In the genomic region with DNA sequence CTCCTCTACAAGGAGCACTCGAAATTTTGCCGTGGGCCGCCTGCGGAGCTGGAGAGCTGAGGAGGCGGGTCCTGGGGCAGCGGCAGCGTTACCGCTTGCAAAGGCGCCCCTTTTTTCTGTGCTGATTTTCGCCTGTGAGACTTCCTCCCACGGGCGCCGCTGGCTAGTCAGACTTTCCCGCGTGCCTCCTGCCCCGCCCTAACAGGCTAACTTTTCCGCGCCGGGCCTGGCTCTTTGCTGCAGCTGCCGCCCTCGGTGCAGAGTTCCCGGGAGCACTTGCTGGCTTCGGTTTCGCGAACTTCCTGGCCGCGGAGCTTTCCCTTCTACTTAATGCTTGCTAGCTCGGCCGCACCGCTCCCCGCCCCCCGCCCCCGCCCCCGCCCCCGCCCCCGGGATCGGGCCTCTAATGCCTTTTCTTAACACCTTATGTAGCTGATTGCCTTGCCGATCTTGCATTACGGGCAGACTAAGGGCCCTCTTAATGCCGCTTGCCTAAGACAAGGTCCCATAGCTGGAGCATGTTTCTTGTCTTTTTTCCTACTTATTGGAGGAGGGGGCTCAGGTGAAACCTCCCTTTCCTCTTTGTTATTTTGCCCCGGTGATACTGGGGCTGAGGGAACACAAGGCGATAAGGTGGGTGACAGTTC, we compare ENCODE assay signal across 8 cellular contexts. TPM values are rescaled to one million over a fixed set of nuclear protein-coding genes. Genes with fewer than 3 reads are reported as not detected.
DNase-seq lines count a peak whose midpoint lies in the region; ATAC-seq, FAIRE-seq and TF ChIP-seq lines count a peak whose summit lies in the region.

No MANE protein-coding gene starts in this region.

- peaks cover 29% of the 10 kb centered on the region for H3K4me1 Mint-ChIP-seq in central memory CD8-positive, alpha-beta T cell

- H3K27me3 ChIP-seq in HL-60 (ENCODE audit: insufficient read depth, poor library complexity, severe bottlenecking): no peaks in the 10 kb centered on the region

- no peak for FAIRE-seq in GM12891 (lab: Jason Lieb, UNC)

- H3K4me3 Mint-ChIP-seq in central memory CD8-positive, alpha-beta T cell: peak overlapping the region; percentile 74

- no peak for ATAC-seq in central memory CD8-positive, alpha-beta T cell (replicated peaks; ENCODE audit: extremely low read depth, poor library complexity, severe bottlenecking)
- no peak for ATAC-seq in GM19397 (IDR thresholded peaks at IDR 0.05; ENCODE audit: unreplicated experiment)

- TF ChIP-seq POLR2A in GM12891 (IDR thresholded peaks at IDR 0.05; ENCODE audit: low read depth, low read length): no peak

- no peak for TF ChIP-seq CTCF in HL-60 (IDR thresholded peaks at IDR 0.05; ENCODE audit: insufficient read depth, low read length)

- no peak overlapping the region; the same call in 1 of the 2 replicates for H3K4me3 ChIP-seq in HL-60 (replicated peaks; ENCODE audit: insufficient read depth, low read length)

- H3K9me3 Mint-ChIP-seq in central memory CD8-positive, alpha-beta T cell: no peaks in the 10 kb centered on the region

- peak; percentile 82 for DNase-seq in AG20443 (ENCODE audit: low spot score)
- DNase-seq in HL-60 (ENCODE audit: low read depth in 1 of 2, low spot score in 1 of 2): peak; percentile 25 to 63
- peak; percentile 25 for DNase-seq in activated CD4-positive, CD25-positive, alpha-beta regulatory T cell treated with anti-CD3 and anti-CD28 coated beads, Interleukin-2, amount 50 U/mL, for 16 hours (ENCODE audit: low read depth, low spot score)
- DNase-seq in central memory CD8-positive, alpha-beta T cell (ENCODE audit: low spot score in 2 of 2): no peak
- peak; percentile 14 for DNase-seq in kidney glomerular epithelial cell (lab: John Stamatoyannopoulos, UW)
- DNase-seq in stimulated activated CD4-positive, alpha-beta T cell treated with anti-CD3 and anti-CD28 coated beads, Interleukin-12 subunit alpha, Interleukin-12 subunit beta, amount 100 ng/mL, for 4 hours: peak; percentile 56
- DNase-seq in GM12891 (ENCODE audit: insufficient read length, low spot score): no peak

- peak overlapping the region; percentile 29 for H3K27ac Mint-ChIP-seq in central memory CD8-positive, alpha-beta T cell (ENCODE audit: low read depth)

- H3K27ac ChIP-seq in HL-60 (replicated peaks): no peak overlapping the region

- H3K27me3 Mint-ChIP-seq in central memory CD8-positive, alpha-beta T cell: no peaks in the 10 kb centered on the region

- no peaks in the 10 kb centered on the region for H3K36me3 Mint-ChIP-seq in central memory CD8-positive, alpha-beta T cell (ENCODE audit: insufficient read depth)

TF ChIP-seq in GM12891, 5 proteins besides CTCF, POLR2A, EP300 and RAD21:
- TF ChIP-seq TAF1 (IDR thresholded peaks at IDR 0.05; ENCODE audit: low read depth, low read length): no peak
- no peak for TF ChIP-seq PAX5 (IDR thresholded peaks at IDR 0.05; ENCODE audit: insufficient read depth, low read length, severe bottlenecking)
- TF ChIP-seq POLR2AphosphoS5 (IDR thresholded peaks at IDR 0.05; ENCODE audit: low read depth, low read length): no peak
- TF ChIP-seq POU2F2 (IDR thresholded peaks at IDR 0.05; ENCODE audit: low read depth, low read length): no peak
- no peak for TF ChIP-seq SPI1 (IDR thresholded peaks at IDR 0.05; ENCODE audit: low read depth, low read length)

RNA-seq across cellular contexts. Expression of a gene that starts 37.9 kb away (rescaled TPM):
- 0.50 TPM for polyA plus RNA-seq in GM12891 (2012; ENCODE audit: low read depth, missing spikeins)

Comparison
In these comparisons a context has a peak if more than half of its experiments do, and no peak if none do; other contexts are left out.
1. DNase-seq: peak in AG20443 (single experiment), HL-60 (2 of 2), activated CD4-positive, CD25-positive, alpha-beta regulatory T cell treated with anti-CD3 and anti-CD28 coated beads, Interleukin-2, amount 50 U/mL, for 16 hours (single experiment), kidney glomerular epithelial cell (single experiment) and stimulated activated CD4-positive, alpha-beta T cell treated with anti-CD3 and anti-CD28 coated beads, Interleukin-12 subunit alpha, Interleukin-12 subunit beta, amount 100 ng/mL, for 4 hours (single experiment); none in central memory CD8-positive, alpha-beta T cell (0 of 2) and GM12891 (single experiment).